ENCODE assay signal across 18 cellular contexts in the genomic region with DNA sequence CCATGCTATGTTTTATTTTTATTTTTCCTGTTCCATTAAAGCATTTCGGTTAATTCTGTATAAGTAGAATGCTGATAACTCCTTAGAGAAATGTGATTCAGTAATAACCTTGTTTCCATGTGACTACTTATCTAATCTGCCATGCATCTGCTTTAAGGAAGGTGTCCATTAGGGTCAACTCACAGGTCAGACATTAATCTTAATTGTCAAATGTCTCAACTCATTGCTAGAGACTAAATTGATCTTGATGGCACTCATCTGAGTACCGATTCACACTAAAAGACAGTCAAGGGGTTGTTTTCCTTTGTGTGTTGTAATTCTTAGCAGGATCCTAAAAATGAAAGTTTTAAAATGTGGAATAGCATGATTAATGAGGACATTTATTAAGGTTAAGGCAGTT. TPM values are rescaled to one million over a fixed set of nuclear protein-coding genes. Genes with fewer than 3 reads are reported as not detected.
DNase-seq lines count a peak whose midpoint lies in the region; ATAC-seq and TF ChIP-seq lines count a peak whose summit lies in the region.
"Had no signal": no experiment of that assay in that cellular context is flagged by ENCODE, and none has a peak within 500 bp of the region (broad histone marks: within the 10 kb centered on the region; RNA-seq: fewer than 3 reads in every experiment).

No MANE protein-coding gene starts in this region.

- H3K27ac ChIP-seq in H9 (ENCODE audit: insufficient read length, low read depth, low read length) = peak overlapping the region; percentile 89
- peak overlapping the region in 1 of 2 experiments; percentile 85; a peak in 3 of 4 replicates for H3K27ac ChIP-seq in SK-N-SH (ENCODE audit: low read depth in 2 of 2, low read length in 1 of 2)
- H3K27ac ChIP-seq in epithelial cell of prostate = peak overlapping the region; percentile 91
- H3K27ac ChIP-seq: prostate gland had no signal

- H2BK120ac ChIP-seq in H9 (ENCODE audit: low read depth, low read length, poor library complexity, severe bottlenecking) = no peak overlapping the region

- H4K8ac ChIP-seq in H9 (replicated peaks; ENCODE audit: insufficient read length, low read depth, low read length) = no peak overlapping the region

- CTCF ChIA-PET in SK-N-SH (lab: Yijun Ruan, JAX) = interaction anchor here (1.0 kb wide), 1 partner anchor 10 kb away, joined by 3 read pairs; no protein-coding TSS in a partner anchor

- H3K4me3 Mint-ChIP-seq in H9 = peak overlapping the region; percentile 5 to 67
- H3K4me3 Mint-ChIP-seq in osteocyte (ENCODE audit: unreplicated experiment) = no peak overlapping the region
- H3K4me3 Mint-ChIP-seq: activated naive CD8-positive, alpha-beta T cell; T-cell had no signal

- H3K36me3 Mint-ChIP-seq in H9 (ENCODE audit: insufficient read depth in 1 of 3, low read depth in 3 of 3) = peaks cover 4 to 23% (median 12%) of the 10 kb centered on the region in 3 experiments; a peak in 6 of 7 replicates
- peaks cover 6% of the 10 kb centered on the region for H3K36me3 Mint-ChIP-seq in osteocyte (ENCODE audit: unreplicated experiment)
- H3K36me3 Mint-ChIP-seq: activated naive CD8-positive, alpha-beta T cell; T-cell had no signal

- H3K79me1 ChIP-seq in H9 (ENCODE audit: insufficient read depth, low read depth, low read length, poor library complexity, severe bottlenecking) = no peaks in the 10 kb centered on the region

- H2AK5ac ChIP-seq in H9 (ENCODE audit: insufficient read length, low read length) = no peak overlapping the region

- no peak for TF ChIP-seq RAD21 in SK-N-SH (IDR thresholded peaks at IDR 0.05; ENCODE audit: low read length)

- DNase-seq in H9 (no peak), SK-N-SH (no peak), epithelial cell of prostate (ENCODE audit: low read depth, low spot score) (no peak), osteocyte (ENCODE audit: extremely low spot score, unreplicated experiment) (no peak), lower leg skin (ENCODE audit: low spot score in 2 of 2) (no peak)
- no peak for DNase-seq in stimulated activated CD4-positive, alpha-beta T cell treated with anti-CD3 and anti-CD28 coated beads, Interleukin-12 subunit alpha, Interleukin-12 subunit beta, amount 100 ng/mL, for 4 hours
- DNase-seq: activated CD4-positive, CD25-positive, alpha-beta regulatory T cell treated with anti-CD3 and anti-CD28 coated beads, Interleukin-2, amount 50 U/mL, for 72 hours; activated CD8-positive, alpha-beta memory T cell treated with anti-CD3 and anti-CD28 coated beads, Interleukin-2, amount 50 U/mL, for 48 hours; AML-193; DMS153; NCI-H1105 treated with DMSO at 0.1 percent for 48 hours; stimulated activated CD4-positive, alpha-beta T cell treated with anti-CD3 and anti-CD28 coated beads, Interleukin-2, amount 100 ng/mL, for 24 hours; stimulated activated CD8-positive, alpha-beta memory T cell treated with anti-CD3 and anti-CD28 coated beads, Interleukin-4, amount 100 ng/mL, for 48 hours; T-cell had no signal

- no peak overlapping the region for H3T11ph ChIP-seq in H9 (ENCODE audit: low read length)

- H4K91ac ChIP-seq in H9 (ENCODE audit: insufficient read length, low read depth, low read length) = no peak overlapping the region

- intact Hi-C loops in lower leg skin (cut with DNase I; ENCODE audit: low total_unique reads) = no loop called here

- WGBS in H9 (ENCODE audit: extremely low coverage, insufficient read length, low lambda C conversion rate) = no CpG with 5 or more reads among the region's 2 CpGs
- 69% methylated on average over 2 of the region's 2 CpGs for WGBS in SK-N-SH (ENCODE audit: low lambda C conversion rate)
- 68 to 77% methylated on average over 2 of the region's 2 CpGs for WGBS in lower leg skin, 2 donors

- no peak overlapping the region for H3K56ac ChIP-seq in H9 (ENCODE audit: insufficient read length, low read depth, low read length)

- H3K27me3 ChIP-seq in H9 (ENCODE audit: insufficient read depth, low read length) = no peaks in the 10 kb centered on the region
- H3K27me3 ChIP-seq in SK-N-SH (ENCODE audit: insufficient read depth) = no peaks in the 10 kb centered on the region

- H3K4me1 ChIP-seq in H9 (ENCODE audit: insufficient read depth, low read length) (peaks cover 11% of the 10 kb centered on the region), SK-N-SH (ENCODE audit: control insufficient read depth in 1 of 2, insufficient read depth in 2 of 2, low read depth in 1 of 2, low read length in 1 of 2) (peaks cover 8 to 39% of the 10 kb centered on the region in 2 experiments)
- H3K4me1 ChIP-seq: prostate gland had no signal

- H3K23ac ChIP-seq in H9 (ENCODE audit: insufficient read length, low read depth, low read length) = no peak overlapping the region

- TF ChIP-seq POLR2A in lower leg skin (IDR thresholded peaks at IDR 0.05) = no peak

- no peaks in the 10 kb centered on the region for H3K9me3 ChIP-seq in H9 (ENCODE audit: control insufficient read depth, low read depth, low read length)
- no peaks in the 10 kb centered on the region for H3K9me3 ChIP-seq in SK-N-SH
- H3K9me3 ChIP-seq: prostate gland had no signal

- TF ChIP-seq EP300 in SK-N-SH (IDR thresholded peaks at IDR 0.05; ENCODE audit: borderline replicate concordance in 1 of 2, low read depth in 1 of 2, low read length in 1 of 2) = no peak

- H2BK5ac ChIP-seq in H9 (ENCODE audit: insufficient read length, low read length) = no peak overlapping the region

- POLR2A ChIA-PET in SK-N-SH (lab: Yijun Ruan, JAX) = no interaction called here

- H3K23me2 ChIP-seq in H9 (ENCODE audit: insufficient read length, low read depth, low read length, poor library complexity, severe bottlenecking) = no peaks in the 10 kb centered on the region

- no peaks in the 10 kb centered on the region for H3K36me3 ChIP-seq in SK-N-SH (replicated peaks in 1 of 2; ENCODE audit: control insufficient read depth in 1 of 2, insufficient read depth in 2 of 2, low read length in 1 of 2)
- H3K36me3 ChIP-seq: prostate gland had no signal

- H3K4me2 ChIP-seq in H9 (ENCODE audit: insufficient read depth, insufficient read length, low read length) (peak overlapping the region; percentile 16), SK-N-SH (peak overlapping the region; percentile 27)

- TF ChIP-seq CTCF in H9 (conservative IDR thresholded peaks at IDR 0.05) (no peak), SK-N-SH (IDR thresholded peaks at IDR 0.05) (no peak), osteocyte (IDR thresholded peaks at IDR 0.05) (no peak), lower leg skin (IDR thresholded peaks at IDR 0.05) (no peak)

- H3K9ac ChIP-seq in H9 (ENCODE audit: extremely low read depth, insufficient read length, low read length) = no peak overlapping the region
- peak overlapping the region; percentile 3; the same call in 1 of the 2 replicates for H3K9ac ChIP-seq in SK-N-SH

- H3K27ac Mint-ChIP-seq in H9 (peak overlapping the region; percentile 89 to 99 (median 99)), osteocyte (ENCODE audit: unreplicated experiment) (peak overlapping the region; percentile 73)
- H3K27ac Mint-ChIP-seq: activated naive CD8-positive, alpha-beta T cell; T-cell had no signal

- H3K18ac ChIP-seq in H9 (ENCODE audit: insufficient read length, low read depth, low read length) = no peak overlapping the region

- ATAC-seq in GM18861 (IDR thresholded peaks at IDR 0.05; ENCODE audit: unreplicated experiment) (no peak), HG02610 (IDR thresholded peaks at IDR 0.05; ENCODE audit: unreplicated experiment) (no peak)
- ATAC-seq: T-cell had no signal

- H2AFZ ChIP-seq in H9 (ENCODE audit: low read length) (no peak overlapping the region), SK-N-SH (ENCODE audit: low read depth) (no peak overlapping the region)

- H4K5ac ChIP-seq in H9 (ENCODE audit: insufficient read length, low read depth, low read length) = no peak overlapping the region

- no peak overlapping the region for H3K4ac ChIP-seq in H9 (ENCODE audit: low read depth, low read length)

- H3K27me3 Mint-ChIP-seq in H9 (ENCODE audit: low read depth) = no peaks in the 10 kb centered on the region
- no peaks in the 10 kb centered on the region for H3K27me3 Mint-ChIP-seq in osteocyte (ENCODE audit: unreplicated experiment)

- no peaks in the 10 kb centered on the region for H3K9me2 ChIP-seq in SK-N-SH

- peaks cover 34% of the 10 kb centered on the region for H3F3A ChIP-seq in SK-N-SH (replicated peaks; ENCODE audit: insufficient read depth)

- H2BK20ac ChIP-seq in H9 (ENCODE audit: low read depth, low read length, poor library complexity, severe bottlenecking) = no peak overlapping the region

- H4K20me1 ChIP-seq in H9 (ENCODE audit: control insufficient read depth, insufficient read depth, insufficient read length) (no peaks in the 10 kb centered on the region), SK-N-SH (ENCODE audit: insufficient read depth) (peaks cover 4% of the 10 kb centered on the region; the same call in 1 of the 2 replicates)

- no peak overlapping the region for H3K4me3 ChIP-seq in SK-N-SH (ENCODE audit: low read depth in 2 of 2, low read length in 1 of 2)
- no peak overlapping the region for H3K4me3 ChIP-seq in lower leg skin (ENCODE audit: low read depth, poor library complexity, severe bottlenecking)
- H3K4me3 ChIP-seq: prostate gland had no signal

- H3K9me3 Mint-ChIP-seq in H9 (peaks cover 2 to 5% of the 10 kb centered on the region in 2 experiments; a peak in 1 of 5 replicates), osteocyte (ENCODE audit: unreplicated experiment) (no peaks in the 10 kb centered on the region)
- H3K9me3 Mint-ChIP-seq: T-cell had no signal

- H3K4me1 Mint-ChIP-seq in H9 (peaks cover 67 to 71% of the 10 kb centered on the region in 2 experiments), osteocyte (ENCODE audit: unreplicated experiment) (peaks cover 70% of the 10 kb centered on the region)
- H3K4me1 Mint-ChIP-seq: T-cell had no signal

- H2BK15ac ChIP-seq in H9 (ENCODE audit: low read depth, low read length) = no peak overlapping the region

- no peak overlapping the region for H3K14ac ChIP-seq in H9 (ENCODE audit: insufficient read depth, low read length)

- peaks cover 32% of the 10 kb centered on the region; the same call in 1 of the 2 replicates for H3K79me2 ChIP-seq in H9 (ENCODE audit: insufficient read depth, low read length)
- peaks cover 94% of the 10 kb centered on the region for H3K79me2 ChIP-seq in SK-N-SH (ENCODE audit: insufficient read depth)

- H2BK12ac ChIP-seq in H9 (ENCODE audit: insufficient read length, low read depth, low read length) = no peak overlapping the region

TF ChIP-seq in SK-N-SH, 30 proteins besides CTCF, POLR2A, EP300 and RAD21 (continues in another document):
- no peak for TF ChIP-seq YY1 (IDR thresholded peaks at IDR 0.05; ENCODE audit: low read depth)

RNA-seq across cellular contexts. Expression of a gene that starts 41.8 kb away (rescaled TPM):
- 90.7 and 94.2 TPM in 2 replicates for total RNA-seq in H9 (2021)
- 27.8 and 31.3 TPM in 2 replicates for polyA plus RNA-seq in SK-N-SH (2012; rRNA removed)
- polyA plus RNA-seq in SK-N-SH (2012; cell fraction: cytosol; rRNA removed) = 23.7 and 30.2 TPM in 2 replicates
- 53.2 and 78.1 TPM in 2 replicates for polyA plus RNA-seq in SK-N-SH (2012; cell fraction: nucleus; rRNA removed)
- total RNA-seq in osteocyte = 44.0 and 49.9 TPM in 2 replicates
- total RNA-seq in lower leg skin = 10 to 100 TPM; 17.4 to 39.5 (median 31.7) TPM

RNA-seq across cellular contexts. Expression of a gene that starts 42.5 kb away (rescaled TPM):
- total RNA-seq in H9 (2021) (13.5 and 15.4 TPM in 2 replicates), osteocyte (43.6 and 48.2 TPM in 2 replicates), lower leg skin (10 to 100 TPM; 12.8 to 34.2 (median 15.0) TPM)
- polyA plus RNA-seq in SK-N-SH (2012; rRNA removed) = 26.3 and 45.9 TPM in 2 replicates
- 32.3 and 37.1 TPM in 2 replicates for polyA plus RNA-seq in SK-N-SH (2012; cell fraction: cytosol; rRNA removed)
- 52.6 and 97.9 TPM in 2 replicates for polyA plus RNA-seq in SK-N-SH (2012; cell fraction: nucleus; rRNA removed)
